Comparison of ENCODE assay signal across 8 cellular contexts in the genomic region with DNA sequence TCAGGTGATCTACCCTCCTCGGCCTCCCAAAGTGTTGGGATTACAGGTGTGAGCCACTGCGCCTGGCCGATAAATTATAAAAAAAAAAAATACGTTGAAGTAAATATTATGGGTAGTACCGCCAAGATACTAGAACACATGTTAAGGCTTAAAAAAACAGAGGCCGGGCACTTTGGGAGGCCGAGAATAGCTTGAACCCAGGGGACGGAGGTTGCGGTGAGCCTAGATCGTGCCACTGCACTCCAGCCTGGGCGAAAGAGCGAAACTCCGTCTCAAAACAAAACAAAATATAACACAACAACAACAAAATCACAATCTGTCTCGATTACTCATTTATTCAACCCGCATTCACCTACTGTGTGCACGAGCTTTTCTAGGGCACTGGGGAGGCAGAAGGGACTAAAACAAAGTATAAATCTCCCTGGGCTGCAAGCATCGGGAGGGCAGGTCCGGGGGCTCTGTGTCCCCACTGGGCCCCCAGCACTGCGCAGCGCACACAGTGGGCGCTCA. TPM values are rescaled to one million over a fixed set of nuclear protein-coding genes. Genes with fewer than 3 reads are reported as not detected.
DNase-seq lines count a peak whose midpoint lies in the region; TF ChIP-seq lines count a peak whose summit lies in the region.

No MANE protein-coding gene starts in this region.

- no peaks in the 10 kb centered on the region for H3K9me3 Mint-ChIP-seq in mesothelial cell of epicardium

- H3K27me3 ChIP-seq in cardiac muscle cell (no peaks in the 10 kb centered on the region), breast epithelium (no peaks in the 10 kb centered on the region), uterus (no peaks in the 10 kb centered on the region)

- peaks cover 3% of the 10 kb centered on the region for H3K36me3 Mint-ChIP-seq in mesothelial cell of epicardium

- H3K4me1 Mint-ChIP-seq in mesothelial cell of epicardium, result peaks cover 18% of the 10 kb centered on the region

- H3K27me3 Mint-ChIP-seq in mesothelial cell of epicardium (ENCODE audit: low read depth), result no peaks in the 10 kb centered on the region

- TF ChIP-seq POLR2A in breast epithelium (IDR thresholded peaks at IDR 0.05) (no peak), uterus (IDR thresholded peaks at IDR 0.05) (no peak)

- H3K27ac ChIP-seq in cardiac muscle cell, result peak overlapping the region; percentile 95
- H3K27ac ChIP-seq in breast epithelium, result peak overlapping the region; percentile 87 to 92
- H3K27ac ChIP-seq in uterus, result peak overlapping the region; percentile 86 to 96

- intact Hi-C loops in cardiac septum (cut with DNase I), result loop anchor here (1.0 kb wide), 1 partner anchor 7 kb away; no protein-coding TSS in a partner anchor
- intact Hi-C loops in breast epithelium (cut with DNase I; ENCODE audit: low total_unique reads), result loop anchor here (2.0 kb wide), 1 partner anchor 59 kb away; no protein-coding TSS in a partner anchor
- intact Hi-C loops in uterus (cut with DNase I; ENCODE audit: low total_unique reads), result no loop called here
- intact Hi-C loops in posterior cingulate gyrus (cut with DNase I), result loop anchor here (1.0 to 10.0 kb wide), 3 partner anchors 7 to 173 kb away; partner anchors contain the start of gene NAPA

- H3K4me1 ChIP-seq in cardiac muscle cell (ENCODE audit: low read depth) (no peaks in the 10 kb centered on the region), breast epithelium (peaks cover 0 to 10% of the 10 kb centered on the region in 2 donors), uterus (peaks cover 8 to 12% of the 10 kb centered on the region in 2 donors)

- TF ChIP-seq CTCF in cardiac muscle cell (IDR thresholded peaks at IDR 0.05; ENCODE audit: low read depth, low read length), result no peak
- no peak for TF ChIP-seq CTCF in breast epithelium (IDR thresholded peaks at IDR 0.05)
- no peak for TF ChIP-seq CTCF in mesothelial cell of epicardium (IDR thresholded peaks at IDR 0.05; ENCODE audit: unreplicated experiment)
- no peak for TF ChIP-seq CTCF in uterus (IDR thresholded peaks at IDR 0.05)

- no peak for DNase-seq in cardiac muscle cell (ENCODE audit: low read depth in 1 of 2, low spot score in 1 of 2)
- DNase-seq in cardiac septum (ENCODE audit: low spot score), result no peak
- DNase-seq in breast epithelium (ENCODE audit: low spot score in 2 of 2), result no peak
- no peak for DNase-seq in mesothelial cell of epicardium (ENCODE audit: low spot score in 2 of 2, unreplicated experiment in 2 of 2)
- DNase-seq in uterus, result no peak
- DNase-seq in medulla oblongata (ENCODE audit: extremely low spot score), result no peak
- no peak for DNase-seq in NCI-H345 (lab: John Stamatoyannopoulos, UW)
- no peak for DNase-seq in posterior cingulate gyrus

- H3K4me3 ChIP-seq in cardiac muscle cell (peak overlapping the region; percentile 91), breast epithelium (peak overlapping the region; percentile 86 to 98 (median 96)), uterus (peak overlapping the region; percentile 84 to 95)

- peak overlapping the region; percentile 90 for H3K27ac Mint-ChIP-seq in mesothelial cell of epicardium

- H3K9me3 ChIP-seq in cardiac muscle cell (ENCODE audit: low read depth) (no peaks in the 10 kb centered on the region), breast epithelium (no peaks in the 10 kb centered on the region), uterus (no peaks in the 10 kb centered on the region)

- peak overlapping the region; percentile 78 for H3K4me3 Mint-ChIP-seq in mesothelial cell of epicardium

- H3K36me3 ChIP-seq in cardiac muscle cell, result no peaks in the 10 kb centered on the region
- no peaks in the 10 kb centered on the region for H3K36me3 ChIP-seq in breast epithelium
- H3K36me3 ChIP-seq in uterus, result no peaks in the 10 kb centered on the region

RNA-seq across cellular contexts. Expression of gene BICRA, which starts 1.3 kb away (rescaled TPM):
- 7.8 and 13.5 TPM in 2 replicates for total RNA-seq in cardiac muscle cell
- polyA plus RNA-seq in cardiac muscle cell, result 3.0 and 5.0 TPM in 2 replicates
- total RNA-seq in cardiac septum, result 9.3 TPM
- 1 to 10 TPM; 4.2 to 8.3 (median 7.5) TPM for total RNA-seq in breast epithelium
- total RNA-seq in mesothelial cell of epicardium, result 35.6 to 38.5 TPM (median 36.9 TPM) in 3 replicates
- 10 to 100 TPM in 3 of 4 donors, 1 to 10 TPM in 1; 2.0 to 28.1 (median 20.5) TPM for total RNA-seq in uterus

RNA-seq across cellular contexts. Expression of gene ZNF541, which starts 34.7 kb away (rescaled TPM):
- total RNA-seq in cardiac muscle cell (0.49 TPM in 1 of 2 replicates, not detected in the other), cardiac septum (1.2 TPM), breast epithelium (1 to 10 TPM in 1 of 3 donors, under 1 TPM in 1, not detected in 1; 0.15 to 1.4 TPM), mesothelial cell of epicardium (0.13 to 0.81 TPM (median 0.18 TPM) in 3 replicates), uterus (1 to 10 TPM in 1 of 4 donors, under 1 TPM in 1, not detected in 2; 0.90 to 1.2 TPM)
- polyA plus RNA-seq in cardiac muscle cell, result not detected in 2 replicates
